8 cellular contexts compared by ENCODE assay signal in the genomic region with DNA sequence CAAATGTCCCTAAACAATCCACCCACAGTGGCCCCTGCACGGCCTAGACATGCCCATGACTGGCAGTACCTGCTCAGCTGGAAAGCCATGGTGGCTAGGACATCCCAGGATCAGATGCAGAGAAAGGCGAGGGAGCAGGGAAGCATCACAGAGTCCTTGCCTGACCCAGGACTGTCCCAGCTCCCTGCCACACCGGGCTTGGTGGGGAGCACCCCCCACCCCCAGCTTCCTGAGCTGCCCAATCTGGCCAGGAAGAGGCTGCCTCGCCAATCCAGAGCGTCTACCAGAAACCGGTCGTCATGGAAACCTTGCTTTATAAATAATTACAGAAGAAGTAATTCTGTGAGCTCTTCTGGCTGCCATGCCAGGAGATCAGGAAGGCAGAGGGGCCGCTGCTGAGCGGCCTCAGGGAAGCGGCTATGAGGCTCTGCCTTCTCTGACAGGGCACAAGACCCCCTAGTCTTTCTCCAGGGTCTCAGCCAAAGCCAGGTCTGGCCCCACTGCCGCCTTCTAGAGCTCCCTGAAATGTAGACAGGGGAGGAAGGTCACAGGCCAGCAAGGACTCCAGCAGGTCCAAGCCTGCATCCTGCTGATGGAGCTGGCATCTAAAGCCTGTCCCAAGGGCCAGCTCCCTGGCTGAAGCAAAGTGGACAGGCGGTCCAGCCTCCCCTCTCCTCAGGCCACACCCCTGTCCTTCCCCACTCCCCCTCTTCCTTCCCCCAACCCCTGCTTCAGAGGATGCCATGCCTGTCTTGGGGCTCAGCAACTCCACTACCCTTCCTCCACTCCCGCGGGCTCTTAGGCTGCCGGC. TPM values are rescaled to one million over a fixed set of nuclear protein-coding genes. Genes with fewer than 3 reads are reported as not detected.
DNase-seq lines count a peak whose midpoint lies in the region; ATAC-seq and TF ChIP-seq lines count a peak whose summit lies in the region.

No MANE protein-coding gene starts in this region.

- H3K4me3 ChIP-seq in endodermal cell (ENCODE audit: low read length) (no peak overlapping the region), neural cell (ENCODE audit: low read length) (peak overlapping the region; percentile 51)

- peak; percentile 13 for TF ChIP-seq EP300 in neural cell (conservative IDR thresholded peaks at IDR 0.05; ENCODE audit: poor library complexity, severe bottlenecking)

- H3K27ac ChIP-seq in endodermal cell (ENCODE audit: low read depth, low read length) (no peak overlapping the region), neural cell (ENCODE audit: low read length) (peak overlapping the region; percentile 67)

- H3K27me3 ChIP-seq in endodermal cell (ENCODE audit: control insufficient read depth, insufficient read depth, low read length, poor library complexity, severe bottlenecking) (no peaks in the 10 kb centered on the region), neural cell (ENCODE audit: insufficient read depth, low read depth, low read length) (no peaks in the 10 kb centered on the region)

- BruUV-seq in Calu3 (replicated peaks; lab: Mats Ljungman, UMichigan) = no TSS peak

- H3K9me3 Mint-ChIP-seq in Calu3 (ENCODE audit: low read depth, unreplicated experiment) (no peaks in the 10 kb centered on the region), activated B cell treated with CpG ODN at 0.5 μM for 24 hours (no peaks in the 10 kb centered on the region), endodermal cell (peaks cover 10% of the 10 kb centered on the region)

- H3K27ac Mint-ChIP-seq in Calu3 (ENCODE audit: unreplicated experiment) (no peak overlapping the region), activated B cell treated with CpG ODN at 0.5 μM for 24 hours (peak overlapping the region; percentile 76), endodermal cell (peak overlapping the region; percentile 48)

- POLR2A ChIA-PET in activated B cell treated with CpG ODN at 0.5 μM for 24 hours (lab: Charles Lee) = interaction anchor here (2.9 kb wide), 1 partner anchor 35 kb away, joined by 8 read pairs; a partner anchor contains a TSS

- TF ChIP-seq RAD21 in neural cell (conservative IDR thresholded peaks at IDR 0.05) = no peak

- WGBS in endodermal cell (ENCODE audit: insufficient coverage in 1 of 2, insufficient read length in 1 of 2), 2 experiments = 84 to 96% methylated on average over 6 to 15 of the region's 15 CpGs

- H3K27me3 Mint-ChIP-seq in Calu3 (ENCODE audit: unreplicated experiment) (no peaks in the 10 kb centered on the region), activated B cell treated with CpG ODN at 0.5 μM for 24 hours (no peaks in the 10 kb centered on the region), endodermal cell (ENCODE audit: insufficient read depth) (no peaks in the 10 kb centered on the region)

- H3K9me2 ChIP-seq in neural cell (ENCODE audit: insufficient read depth, low read length) = no peaks in the 10 kb centered on the region

- ATAC-seq in activated B cell treated with CpG ODN at 0.5 μM for 24 hours (ENCODE audit: low read depth) (no peak), HG02571 (IDR thresholded peaks at IDR 0.05; ENCODE audit: unreplicated experiment) (no peak)

- H3K36me3 ChIP-seq in endodermal cell (ENCODE audit: control insufficient read depth, insufficient read depth, low read length) (no peaks in the 10 kb centered on the region), neural cell (ENCODE audit: insufficient read depth, low read length) (no peaks in the 10 kb centered on the region)

- no peak overlapping the region for H2AFZ ChIP-seq in neural cell (ENCODE audit: low read depth, low read length)

- peaks cover 24% of the 10 kb centered on the region for H3K4me1 ChIP-seq in endodermal cell (ENCODE audit: control insufficient read depth, insufficient read depth, low read length)

- H3F3A ChIP-seq in neural cell (ENCODE audit: insufficient read depth, low read length, poor library complexity, severe bottlenecking) = no peaks in the 10 kb centered on the region

- H4K20me1 ChIP-seq in neural cell (ENCODE audit: insufficient read depth) = peaks cover 6% of the 10 kb centered on the region

- H3K4me1 Mint-ChIP-seq in Calu3 (ENCODE audit: low read depth, unreplicated experiment) (peaks cover 3% of the 10 kb centered on the region), activated B cell treated with CpG ODN at 0.5 μM for 24 hours (peaks cover 26% of the 10 kb centered on the region), endodermal cell (peaks cover 22% of the 10 kb centered on the region)

- peaks cover 7% of the 10 kb centered on the region for H3K9me3 ChIP-seq in endodermal cell (ENCODE audit: control insufficient read depth, low read length)
- H3K9me3 ChIP-seq in neural cell (ENCODE audit: low read length) = no peaks in the 10 kb centered on the region

- CTCF ChIA-PET in Calu3 (lab: Charles Lee) = no interaction called here
- CTCF ChIA-PET in activated B cell treated with CpG ODN at 0.5 μM for 24 hours (lab: Charles Lee) = interaction anchor here (0.5 to 0.8 kb wide), 2 partner anchors 81 to 213 kb away, joined by 3 to 4 read pairs; no protein-coding TSS in a partner anchor

- H3K9ac ChIP-seq in endodermal cell (ENCODE audit: extremely low read depth, low read length, poor library complexity, severe bottlenecking) (no peak overlapping the region), neural cell (ENCODE audit: low read length) (peak overlapping the region; percentile 54)

- intact Hi-C loops in Calu3 (cut with micrococcal nuclease; ENCODE audit: unreplicated experiment) = no loop called here
- intact Hi-C loops in activated B cell treated with CpG ODN at 0.5 μM for 24 hours (cut with micrococcal nuclease) = loop anchor here (2.0 kb wide), 1 partner anchor 34 kb away; a partner anchor contains a TSS

- H3K4me3 Mint-ChIP-seq in Calu3 (ENCODE audit: low read depth, unreplicated experiment) (no peak overlapping the region), activated B cell treated with CpG ODN at 0.5 μM for 24 hours (peak overlapping the region; percentile 46), endodermal cell (no peak overlapping the region)

- H3K36me3 Mint-ChIP-seq in Calu3 (ENCODE audit: insufficient read depth, unreplicated experiment) = no peaks in the 10 kb centered on the region
- H3K36me3 Mint-ChIP-seq in activated B cell treated with CpG ODN at 0.5 μM for 24 hours (ENCODE audit: low read depth) = no peaks in the 10 kb centered on the region
- peaks cover 10% of the 10 kb centered on the region for H3K36me3 Mint-ChIP-seq in endodermal cell (ENCODE audit: low read depth)

- peak overlapping the region; percentile 27 for H3K4me2 ChIP-seq in neural cell (ENCODE audit: low read length)

- H3K79me2 ChIP-seq in neural cell (replicated peaks; ENCODE audit: insufficient read depth, low read length) = peaks cover 18% of the 10 kb centered on the region

- DNase-seq in Calu3 (peak; percentile 20), HCEC 1CT (peak; percentile 63), activated B cell treated with CpG ODN at 0.5 μM for 24 hours (no peak), endodermal cell (no peak), C1 segment of cervical spinal cord (lab: John Stamatoyannopoulos, UW) (no peak), NCI-H1048 (lab: John Stamatoyannopoulos, UW) (no peak)

- TF ChIP-seq CTCF in Calu3 (IDR thresholded peaks at IDR 0.05; ENCODE audit: unreplicated experiment) = no peak
- TF ChIP-seq CTCF in activated B cell treated with CpG ODN at 0.5 μM for 24 hours (IDR thresholded peaks at IDR 0.05) = no peak
- no peak for TF ChIP-seq CTCF in endodermal cell (conservative IDR thresholded peaks at IDR 0.05)
- no peak for TF ChIP-seq CTCF in neural cell (IDR thresholded peaks at IDR 0.05; ENCODE audit: poor library complexity, severe bottlenecking)

TF ChIP-seq in neural cell, 6 proteins besides CTCF, POLR2A, EP300 and RAD21:
- TF ChIP-seq SMC3 (conservative IDR thresholded peaks at IDR 0.05; ENCODE audit: poor library complexity) (no peak), POLR2AphosphoS5 (IDR thresholded peaks at IDR 0.05) (no peak), MXI1 (conservative IDR thresholded peaks at IDR 0.05; ENCODE audit: poor library complexity, severe bottlenecking) (no peak), EZH2 (IDR thresholded peaks at IDR 0.05; ENCODE audit: borderline replicate concordance, insufficient read depth, low read length, poor library complexity, severe bottlenecking) (no peak), TAF1 (IDR thresholded peaks at IDR 0.05; ENCODE audit: low read depth) (no peak)
- TF ChIP-seq, protein P1, sequence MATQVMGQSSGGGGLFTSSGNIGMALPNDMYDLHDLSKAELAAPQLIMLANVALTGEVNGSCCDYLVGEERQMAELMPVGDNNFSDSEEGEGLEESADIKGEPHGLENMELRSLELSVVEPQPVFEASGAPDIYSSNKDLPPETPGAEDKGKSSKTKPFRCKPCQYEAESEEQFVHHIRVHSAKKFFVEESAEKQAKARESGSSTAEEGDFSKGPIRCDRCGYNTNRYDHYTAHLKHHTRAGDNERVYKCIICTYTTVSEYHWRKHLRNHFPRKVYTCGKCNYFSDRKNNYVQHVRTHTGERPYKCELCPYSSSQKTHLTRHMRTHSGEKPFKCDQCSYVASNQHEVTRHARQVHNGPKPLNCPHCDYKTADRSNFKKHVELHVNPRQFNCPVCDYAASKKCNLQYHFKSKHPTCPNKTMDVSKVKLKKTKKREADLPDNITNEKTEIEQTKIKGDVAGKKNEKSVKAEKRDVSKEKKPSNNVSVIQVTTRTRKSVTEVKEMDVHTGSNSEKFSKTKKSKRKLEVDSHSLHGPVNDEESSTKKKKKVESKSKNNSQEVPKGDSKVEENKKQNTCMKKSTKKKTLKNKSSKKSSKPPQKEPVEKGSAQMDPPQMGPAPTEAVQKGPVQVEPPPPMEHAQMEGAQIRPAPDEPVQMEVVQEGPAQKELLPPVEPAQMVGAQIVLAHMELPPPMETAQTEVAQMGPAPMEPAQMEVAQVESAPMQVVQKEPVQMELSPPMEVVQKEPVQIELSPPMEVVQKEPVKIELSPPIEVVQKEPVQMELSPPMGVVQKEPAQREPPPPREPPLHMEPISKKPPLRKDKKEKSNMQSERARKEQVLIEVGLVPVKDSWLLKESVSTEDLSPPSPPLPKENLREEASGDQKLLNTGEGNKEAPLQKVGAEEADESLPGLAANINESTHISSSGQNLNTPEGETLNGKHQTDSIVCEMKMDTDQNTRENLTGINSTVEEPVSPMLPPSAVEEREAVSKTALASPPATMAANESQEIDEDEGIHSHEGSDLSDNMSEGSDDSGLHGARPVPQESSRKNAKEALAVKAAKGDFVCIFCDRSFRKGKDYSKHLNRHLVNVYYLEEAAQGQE (IDR thresholded peaks at IDR 0.05; ENCODE audit: borderline replicate concordance) = no peak

RNA-seq across cellular contexts. Expression of a gene that starts 34.6 kb away (rescaled TPM):
- 32.1 and 36.2 TPM in 2 replicates for total RNA-seq in Calu3 (2022)
- total RNA-seq in activated B cell treated with CpG ODN at 0.5 μM for 24 hours = 12.3 and 12.7 TPM in 2 replicates
- total RNA-seq in endodermal cell = 10 to 100 TPM; 51.3 to 70.7 TPM
- 87.9 TPM for polyA plus RNA-seq in endodermal cell (2013, experiment 1 of 2)
- polyA plus RNA-seq in endodermal cell (2013, experiment 2 of 2) = 87.7 TPM
- polyA plus RNA-seq in neural cell = 101 TPM in 2 replicates
- 60.1 and 74.8 TPM in 2 replicates for polyA minus RNA-seq in neural cell

Comparison
In these comparisons a context has a peak if more than half of its experiments do, and no peak if none do; other contexts are left out.
1. DNase-seq: peak in Calu3 (single experiment) and HCEC 1CT (single experiment); none in activated B cell treated with CpG ODN at 0.5 μM for 24 hours (single experiment), endodermal cell (single experiment), C1 segment of cervical spinal cord (0 of 14) and NCI-H1048 (single experiment).